ENCODE assay signal across 1 cellular context in genomic region chr16:30699615-30700099, GRCh38.
A peak's percentile ranks its signal among the peaks of the same experiment; 100 is the strongest.
TF ChIP-seq lines count a peak whose summit lies in the region.

No MANE protein-coding gene starts in this region.

TF ChIP-seq in K562, 482 proteins besides CTCF, POLR2A, EP300 and RAD21:
- TF ChIP-seq ZSCAN29 (IDR thresholded peaks at IDR 0.05) (0 out of 2 replicates have a peak, but pooled peaks have one; percentile 32), ZFX (CRISPR knock-in tag; IDR thresholded peaks at IDR 0.05) (0 out of 2 replicates have a peak, but pooled peaks have one; percentile 3), ZBTB7A (IDR thresholded peaks at IDR 0.05; ENCODE audit: borderline replicate concordance, control insufficient read depth, low read depth, low read length) (no peak), YY1 (IDR thresholded peaks at IDR 0.05; ENCODE audit: borderline replicate concordance in 1 of 3, control insufficient read depth in 1 of 3, extremely low read depth in 1 of 3, insufficient read depth in 3 of 3, insufficient read length in 1 of 3, insufficient replicate concordance in 2 of 3, low read depth in 1 of 3, low read length in 2 of 3) (peak in 1 of 3 experiments; percentile 42)
